In the genomic region with DNA sequence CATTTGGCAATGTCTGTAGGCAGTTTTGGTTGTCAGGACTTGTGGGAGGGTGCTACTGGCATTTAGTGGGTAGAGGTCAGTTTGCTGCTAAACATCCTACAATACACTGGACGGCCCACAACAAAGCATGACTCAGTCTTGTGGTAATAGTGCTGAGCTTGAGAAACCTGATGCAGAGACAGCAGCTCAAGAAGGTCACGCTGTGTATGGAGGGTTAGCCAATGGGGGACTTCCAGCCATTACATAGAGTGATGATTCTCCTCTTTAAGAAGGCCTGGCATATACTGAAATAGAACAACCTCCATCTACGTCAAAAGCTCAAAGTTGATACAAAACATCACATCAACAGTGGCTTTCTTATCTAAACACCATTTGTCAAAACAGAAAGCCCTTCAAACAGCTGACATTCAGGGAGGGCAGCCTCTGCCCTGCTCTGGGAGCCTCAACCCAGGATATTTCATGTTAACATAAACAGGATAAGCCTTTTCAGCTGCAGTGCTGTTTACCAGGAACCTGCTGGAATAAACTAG, we compare ENCODE assay signal across 9 cellular contexts.
DNase-seq lines count a peak whose midpoint lies in the region; ATAC-seq and TF ChIP-seq lines count a peak whose summit lies in the region.
"Had no signal": no experiment of that assay in that cellular context is flagged by ENCODE, and none has a peak within 500 bp of the region (broad histone marks: within the 10 kb centered on the region; RNA-seq: fewer than 3 reads in every experiment).

No MANE protein-coding gene starts in this region.

- intact Hi-C loops in lower leg skin (cut with DNase I; ENCODE audit: low total_unique reads) (no loop called here), posterior cingulate gyrus (cut with DNase I) (no loop called here)

- H3K27me3 Mint-ChIP-seq in natural killer cell treated with Interleukin-12 subunit alpha and Interleukin-12 subunit beta and Interleukin-15 and Interleukin-18, amount 100 ng/mL, for 72 hours: peaks cover 4 to 24% of the 10 kb centered on the region in 2 donors
- no peaks in the 10 kb centered on the region for H3K27me3 Mint-ChIP-seq in T-cell

- CTCF ChIA-PET in T-cell (lab: Charles Lee): no interaction called here

- DNase-seq in GM03348 (ENCODE audit: low spot score): peak; percentile 60
- DNase-seq in HT-29 (ENCODE audit: low spot score): peak; percentile 47
- DNase-seq in choroid plexus epithelial cell (ENCODE audit: low read depth): peak; percentile 100
- no peak for DNase-seq in natural killer cell treated with Interleukin-12 subunit alpha and Interleukin-12 subunit beta and Interleukin-15 and Interleukin-18, amount 100 ng/mL, for 72 hours (ENCODE audit: low spot score)
- DNase-seq in lower leg skin (ENCODE audit: low spot score in 2 of 2): no peak
- DNase-seq in T-cell: no peak
- DNase-seq in posterior cingulate gyrus: no peak

- no peak overlapping the region for H3K27ac Mint-ChIP-seq in natural killer cell treated with Interleukin-12 subunit alpha and Interleukin-12 subunit beta and Interleukin-15 and Interleukin-18, amount 100 ng/mL, for 72 hours
- no peak overlapping the region for H3K27ac Mint-ChIP-seq in T-cell

- 70 to 89% methylated on average over 3 of the region's 3 CpGs for WGBS in lower leg skin, 2 donors

- H3K9me3 Mint-ChIP-seq in natural killer cell treated with Interleukin-12 subunit alpha and Interleukin-12 subunit beta and Interleukin-15 and Interleukin-18, amount 100 ng/mL, for 72 hours: no peaks in the 10 kb centered on the region
- H3K9me3 Mint-ChIP-seq in T-cell: no peaks in the 10 kb centered on the region

- H3K4me3 Mint-ChIP-seq in natural killer cell treated with Interleukin-12 subunit alpha and Interleukin-12 subunit beta and Interleukin-15 and Interleukin-18, amount 100 ng/mL, for 72 hours: no peak overlapping the region
- H3K4me3 Mint-ChIP-seq in T-cell: no peak overlapping the region
- H3K4me3 Mint-ChIP-seq: brain had no signal

- POLR2A ChIA-PET in T-cell (lab: Charles Lee): interaction anchor here in 1 of 2 donors (0.6 kb wide), 1 partner anchor 919 kb away, joined by 3 read pairs; no protein-coding TSS in a partner anchor

- TF ChIP-seq POLR2A in lower leg skin (IDR thresholded peaks at IDR 0.05): no peak

- H3K4me3 ChIP-seq in choroid plexus epithelial cell (ENCODE audit: low read depth, low read length): no peak overlapping the region
- H3K4me3 ChIP-seq in lower leg skin (ENCODE audit: low read depth, poor library complexity, severe bottlenecking): no peak overlapping the region

- ATAC-seq in natural killer cell treated with Interleukin-12 subunit alpha and Interleukin-12 subunit beta and Interleukin-15 and Interleukin-18, amount 100 ng/mL, for 72 hours: peak; percentile 86 to 93
- ATAC-seq in T-cell (replicated peaks in 1 of 4) (no peak), GM21381 (IDR thresholded peaks at IDR 0.05; ENCODE audit: unreplicated experiment) (no peak)

- H3K4me1 Mint-ChIP-seq in natural killer cell treated with Interleukin-12 subunit alpha and Interleukin-12 subunit beta and Interleukin-15 and Interleukin-18, amount 100 ng/mL, for 72 hours (ENCODE audit: low read depth in 2 of 2): peaks cover 0 to 3% of the 10 kb centered on the region in 2 donors
- no peaks in the 10 kb centered on the region for H3K4me1 Mint-ChIP-seq in T-cell
- H3K4me1 Mint-ChIP-seq: brain had no signal

- TF ChIP-seq CTCF in choroid plexus epithelial cell (conservative IDR thresholded peaks at IDR 0.05; ENCODE audit: low read depth, low read length) (no peak), lower leg skin (IDR thresholded peaks at IDR 0.05) (no peak)

- H3K36me3 Mint-ChIP-seq in natural killer cell treated with Interleukin-12 subunit alpha and Interleukin-12 subunit beta and Interleukin-15 and Interleukin-18, amount 100 ng/mL, for 72 hours: no peaks in the 10 kb centered on the region
- H3K36me3 Mint-ChIP-seq in T-cell: no peaks in the 10 kb centered on the region
- H3K36me3 Mint-ChIP-seq: brain had no signal

Comparison
In these comparisons a context has a peak if more than half of its experiments do, and no peak if none do; other contexts are left out.
1. DNase-seq: peak in GM03348 (single experiment), HT-29 (single experiment) and choroid plexus epithelial cell (single experiment); none in natural killer cell treated with Interleukin-12 subunit alpha and Interleukin-12 subunit beta and Interleukin-15 and Interleukin-18, amount 100 ng/mL, for 72 hours (single experiment), lower leg skin (0 of 2), T-cell (0 of 34) and posterior cingulate gyrus (0 of 10).
2. ATAC-seq: peak in natural killer cell treated with Interleukin-12 subunit alpha and Interleukin-12 subunit beta and Interleukin-15 and Interleukin-18, amount 100 ng/mL, for 72 hours (2 of 2); none in T-cell (0 of 4) and GM21381 (single experiment).